ENCODE assay signal across 18 cellular contexts in the genomic region with DNA sequence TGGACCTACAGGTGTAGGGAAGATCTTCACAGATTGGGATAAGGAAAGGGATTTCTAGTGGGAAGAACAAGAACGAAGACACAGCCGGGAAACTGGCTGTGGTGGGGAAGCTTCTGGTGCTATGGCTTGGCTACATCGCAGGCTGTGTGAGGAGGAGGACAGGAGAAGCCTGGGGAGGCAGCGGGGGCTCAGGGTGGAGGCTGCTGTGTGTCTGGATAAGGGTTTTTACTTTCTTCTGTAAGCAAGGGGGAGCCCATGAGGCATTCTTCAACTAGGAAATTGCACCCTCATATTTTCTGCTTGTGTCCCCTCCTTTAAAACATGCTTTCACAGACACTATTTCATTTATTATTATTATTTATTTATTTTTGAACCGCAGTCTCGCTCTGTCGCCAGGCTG. TPM values are rescaled to one million over a fixed set of nuclear protein-coding genes. Genes with fewer than 3 reads are reported as not detected.
DNase-seq lines count a peak whose midpoint lies in the region; ATAC-seq and TF ChIP-seq lines count a peak whose summit lies in the region.
"Had no signal": no experiment of that assay in that cellular context is flagged by ENCODE, and none has a peak within 500 bp of the region (broad histone marks: within the 10 kb centered on the region; RNA-seq: fewer than 3 reads in every experiment).

No MANE protein-coding gene starts in this region.

- no peak overlapping the region for H3K4me2 ChIP-seq in MM.1S (ENCODE audit: low read depth, low read length)

- no peaks in the 10 kb centered on the region for H3K9me3 Mint-ChIP-seq in activated naive CD4-positive, alpha-beta T cell treated with anti-CD3 and anti-CD28 coated beads, Interleukin-2, amount 50 U/mL, for 24 hours
- H3K9me3 Mint-ChIP-seq in activated naive CD4-positive, alpha-beta T cell treated with anti-CD3 and anti-CD28 coated beads for 36 hours = no peaks in the 10 kb centered on the region
- no peaks in the 10 kb centered on the region for H3K9me3 Mint-ChIP-seq in dendritic cell treated with granulocyte-macrophage colony-stimulating factor and Interleukin-4, amounts not matched to agents 40 ng/mL and 50 ng/mL, for 4 days
- no peaks in the 10 kb centered on the region for H3K9me3 Mint-ChIP-seq in stimulated activated naive B cell treated with anti-CD40 and anti-IgM and Interleukin-4, amounts not matched to agents 10 μg/mL and 1 μg/mL and 100 μg/mL, for 72 hours

- H3K27me3 Mint-ChIP-seq in activated naive CD4-positive, alpha-beta T cell treated with anti-CD3 and anti-CD28 coated beads, Interleukin-2, amount 50 U/mL, for 24 hours = no peaks in the 10 kb centered on the region
- H3K27me3 Mint-ChIP-seq in activated naive CD4-positive, alpha-beta T cell treated with anti-CD3 and anti-CD28 coated beads for 36 hours (ENCODE audit: low read depth) = peaks cover 2% of the 10 kb centered on the region
- peaks cover 18% of the 10 kb centered on the region for H3K27me3 Mint-ChIP-seq in dendritic cell treated with granulocyte-macrophage colony-stimulating factor and Interleukin-4, amounts not matched to agents 40 ng/mL and 50 ng/mL, for 4 days
- H3K27me3 Mint-ChIP-seq in stimulated activated naive B cell treated with anti-CD40 and anti-IgM and Interleukin-4, amounts not matched to agents 10 μg/mL and 1 μg/mL and 100 μg/mL, for 72 hours = peaks cover 5 to 6% of the 10 kb centered on the region in 2 donors

- CTCF ChIA-PET in activated naive CD4-positive, alpha-beta T cell treated with anti-CD3 and anti-CD28 coated beads for 36 hours (lab: Charles Lee) = interaction anchor here (0.6 to 3.7 kb wide), 8 partner anchors 10 to 542 kb away, joined by 3 to 18 read pairs (median 3); a partner anchor contains a TSS

- H3K27ac ChIP-seq in MM.1S (ENCODE audit: low read length) = no peak overlapping the region
- H3K27ac ChIP-seq: gastrocnemius medialis, parathyroid adenoma, RWPE1 had no signal

- H3K9ac ChIP-seq in MM.1S (ENCODE audit: low read length) = no peak overlapping the region
- H3K9ac ChIP-seq: parathyroid adenoma had no signal

- no peaks in the 10 kb centered on the region for H3K27me3 ChIP-seq in MM.1S (replicated peaks; ENCODE audit: insufficient read depth, low read length)
- H3K27me3 ChIP-seq: gastrocnemius medialis had no signal

- intact Hi-C loops in activated naive CD4-positive, alpha-beta T cell treated with anti-CD3 and anti-CD28 coated beads for 36 hours (cut with micrococcal nuclease) = no loop called here
- intact Hi-C loops in dendritic cell treated with granulocyte-macrophage colony-stimulating factor and Interleukin-4, amounts not matched to agents 40 ng/mL and 50 ng/mL, for 4 days (cut with micrococcal nuclease) = no loop called here

- no peak for ATAC-seq in stimulated activated naive B cell treated with anti-CD40 and anti-IgM and Interleukin-4, amounts not matched to agents 10 μg/mL and 1 μg/mL and 100 μg/mL, for 72 hours (replicated peaks)
- ATAC-seq in HG02970 (IDR thresholded peaks at IDR 0.05; ENCODE audit: low FRiP score, unreplicated experiment) (no peak), GM18858 (IDR thresholded peaks at IDR 0.05; ENCODE audit: unreplicated experiment) (no peak), GM18909 (IDR thresholded peaks at IDR 0.05; ENCODE audit: poor library complexity, unreplicated experiment) (no peak)
- ATAC-seq: gastrocnemius medialis had no signal

- H3K27ac Mint-ChIP-seq in activated naive CD4-positive, alpha-beta T cell treated with anti-CD3 and anti-CD28 coated beads, Interleukin-2, amount 50 U/mL, for 24 hours = peak overlapping the region; percentile 10
- no peak overlapping the region for H3K27ac Mint-ChIP-seq in activated naive CD4-positive, alpha-beta T cell treated with anti-CD3 and anti-CD28 coated beads for 36 hours
- peak overlapping the region; percentile 35 for H3K27ac Mint-ChIP-seq in dendritic cell treated with granulocyte-macrophage colony-stimulating factor and Interleukin-4, amounts not matched to agents 40 ng/mL and 50 ng/mL, for 4 days
- peak overlapping the region; percentile 57 for H3K27ac Mint-ChIP-seq in stimulated activated naive B cell treated with anti-CD40 and anti-IgM and Interleukin-4, amounts not matched to agents 10 μg/mL and 1 μg/mL and 100 μg/mL, for 72 hours

- no peaks in the 10 kb centered on the region for H3K36me3 ChIP-seq in MM.1S (replicated peaks; ENCODE audit: insufficient read depth, low read length)
- H3K36me3 ChIP-seq: gastrocnemius medialis had no signal

- DNase-seq in activated naive CD4-positive, alpha-beta T cell treated with anti-CD3 and anti-CD28 coated beads for 36 hours = no peak
- peak; percentile 42 for DNase-seq in MM.1S
- DNase-seq in stimulated activated naive B cell treated with anti-CD40 and anti-IgM and Interleukin-4, amounts not matched to agents 10 μg/mL and 1 μg/mL and 100 μg/mL, for 72 hours = no peak
- DNase-seq: gastrocnemius medialis; NCI-H1417; NCI-H446 treated with DMSO at 0.1 percent for 48 hours; stimulated activated CD4-positive, alpha-beta T cell treated with anti-CD3 and anti-CD28 coated beads, Interleukin-12 subunit alpha, Interleukin-12 subunit beta, amount 100 ng/mL, for 4 hours; T1000 had no signal

- H3K4me1 ChIP-seq in MM.1S (ENCODE audit: low read length) = peaks cover 24% of the 10 kb centered on the region

- H3K36me3 Mint-ChIP-seq in activated naive CD4-positive, alpha-beta T cell treated with anti-CD3 and anti-CD28 coated beads, Interleukin-2, amount 50 U/mL, for 24 hours = no peaks in the 10 kb centered on the region
- no peaks in the 10 kb centered on the region for H3K36me3 Mint-ChIP-seq in activated naive CD4-positive, alpha-beta T cell treated with anti-CD3 and anti-CD28 coated beads for 36 hours (ENCODE audit: low read depth)
- H3K36me3 Mint-ChIP-seq in dendritic cell treated with granulocyte-macrophage colony-stimulating factor and Interleukin-4, amounts not matched to agents 40 ng/mL and 50 ng/mL, for 4 days (ENCODE audit: low read depth) = peaks cover 7% of the 10 kb centered on the region
- H3K36me3 Mint-ChIP-seq in stimulated activated naive B cell treated with anti-CD40 and anti-IgM and Interleukin-4, amounts not matched to agents 10 μg/mL and 1 μg/mL and 100 μg/mL, for 72 hours = no peaks in the 10 kb centered on the region

- H3K9me2 ChIP-seq in MM.1S (replicated peaks; ENCODE audit: insufficient read depth, low read length) = no peaks in the 10 kb centered on the region

- TF ChIP-seq CTCF in MM.1S (IDR thresholded peaks at IDR 0.05; ENCODE audit: low read length) = peak; percentile 43

- no peak overlapping the region for H3K4me3 ChIP-seq in MM.1S (ENCODE audit: low read length)
- H3K4me3 ChIP-seq: gastrocnemius medialis had no signal

- peaks cover 20% of the 10 kb centered on the region for H3K79me2 ChIP-seq in MM.1S (ENCODE audit: low read length)
- H3K79me2 ChIP-seq: parathyroid adenoma had no signal

- no peaks in the 10 kb centered on the region for H3K9me3 ChIP-seq in MM.1S (replicated peaks; ENCODE audit: insufficient read depth, low read length)
- H3K9me3 ChIP-seq: gastrocnemius medialis had no signal

- H3K4me1 Mint-ChIP-seq in activated naive CD4-positive, alpha-beta T cell treated with anti-CD3 and anti-CD28 coated beads, Interleukin-2, amount 50 U/mL, for 24 hours = peaks cover 29% of the 10 kb centered on the region
- peaks cover 24% of the 10 kb centered on the region for H3K4me1 Mint-ChIP-seq in activated naive CD4-positive, alpha-beta T cell treated with anti-CD3 and anti-CD28 coated beads for 36 hours (ENCODE audit: low read depth)
- H3K4me1 Mint-ChIP-seq in dendritic cell treated with granulocyte-macrophage colony-stimulating factor and Interleukin-4, amounts not matched to agents 40 ng/mL and 50 ng/mL, for 4 days (ENCODE audit: low read depth) = peaks cover 56% of the 10 kb centered on the region
- H3K4me1 Mint-ChIP-seq in stimulated activated naive B cell treated with anti-CD40 and anti-IgM and Interleukin-4, amounts not matched to agents 10 μg/mL and 1 μg/mL and 100 μg/mL, for 72 hours = peaks cover 32 to 51% of the 10 kb centered on the region in 2 donors

- H3K4me3 Mint-ChIP-seq in activated naive CD4-positive, alpha-beta T cell treated with anti-CD3 and anti-CD28 coated beads, Interleukin-2, amount 50 U/mL, for 24 hours = no peak overlapping the region
- H3K4me3 Mint-ChIP-seq in activated naive CD4-positive, alpha-beta T cell treated with anti-CD3 and anti-CD28 coated beads for 36 hours = no peak overlapping the region
- no peak overlapping the region for H3K4me3 Mint-ChIP-seq in dendritic cell treated with granulocyte-macrophage colony-stimulating factor and Interleukin-4, amounts not matched to agents 40 ng/mL and 50 ng/mL, for 4 days
- H3K4me3 Mint-ChIP-seq in stimulated activated naive B cell treated with anti-CD40 and anti-IgM and Interleukin-4, amounts not matched to agents 10 μg/mL and 1 μg/mL and 100 μg/mL, for 72 hours = peak overlapping the region in 1 of 2 donors; percentile 50

- H4K20me1 ChIP-seq in MM.1S (ENCODE audit: insufficient read depth, low read length) = no peaks in the 10 kb centered on the region

- no peaks in the 10 kb centered on the region for H3F3A ChIP-seq in MM.1S (ENCODE audit: insufficient read depth, low read length)

- no peak overlapping the region for H2AFZ ChIP-seq in MM.1S (ENCODE audit: low read length)
- H2AFZ ChIP-seq: parathyroid adenoma had no signal

RNA-seq across cellular contexts. Expression of a gene that starts 2.9 kb away (rescaled TPM):
- total RNA-seq in activated naive CD4-positive, alpha-beta T cell treated with anti-CD3 and anti-CD28 coated beads for 36 hours = 10 to 100 TPM; 13.3 to 13.4 TPM

RNA-seq across cellular contexts. Expression of a gene that starts 33.4 kb away (rescaled TPM):
- not detected for total RNA-seq in activated naive CD4-positive, alpha-beta T cell treated with anti-CD3 and anti-CD28 coated beads for 36 hours
- total RNA-seq: activated CD8-positive, alpha-beta memory T cell treated with anti-CD3 and anti-CD28 coated beads for 36 hours had no signal

RNA-seq across cellular contexts. Expression of a gene that starts 35.7 kb away (rescaled TPM):
- total RNA-seq in activated naive CD4-positive, alpha-beta T cell treated with anti-CD3 and anti-CD28 coated beads for 36 hours = not detected
- total RNA-seq: bronchial epithelial cell had no signal

RNA-seq across cellular contexts. Expression of a gene that starts 36.7 kb away (rescaled TPM):
- not detected for total RNA-seq in activated naive CD4-positive, alpha-beta T cell treated with anti-CD3 and anti-CD28 coated beads for 36 hours
- total RNA-seq: bronchial epithelial cell, gastrocnemius medialis, mononuclear cell had no signal

RNA-seq across cellular contexts. Expression of a gene that starts 51.2 kb away (rescaled TPM):
- total RNA-seq in activated naive CD4-positive, alpha-beta T cell treated with anti-CD3 and anti-CD28 coated beads for 36 hours = 10 to 100 TPM; 18.8 TPM
